11 cellular contexts compared by ENCODE assay signal in the genomic region with DNA sequence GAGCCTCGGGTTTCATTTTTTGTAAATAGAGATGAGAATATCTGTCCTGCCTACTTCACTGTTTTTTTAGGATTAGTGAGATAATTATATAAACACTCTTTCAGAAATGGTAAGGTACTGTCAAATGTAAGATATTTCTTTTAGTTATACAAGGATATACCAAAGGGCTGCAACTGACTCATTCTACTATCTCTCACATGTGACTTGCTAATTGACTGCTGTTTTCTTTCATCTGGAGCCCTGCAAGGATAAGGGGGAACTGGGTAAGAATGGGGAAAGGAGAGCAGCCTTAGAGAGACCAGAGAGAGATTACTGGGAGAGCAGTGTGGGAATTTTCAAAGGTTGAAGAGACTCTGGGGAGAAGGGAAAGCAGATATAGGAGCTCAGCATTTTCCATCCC. TPM values are rescaled to one million over a fixed set of nuclear protein-coding genes. Genes with fewer than 3 reads are reported as not detected.
DNase-seq lines count a peak whose midpoint lies in the region; TF ChIP-seq lines count a peak whose summit lies in the region.
"Had no signal": no experiment of that assay in that cellular context is flagged by ENCODE, and none has a peak within 500 bp of the region (broad histone marks: within the 10 kb centered on the region; RNA-seq: fewer than 3 reads in every experiment).

No MANE protein-coding gene starts in this region.

- no peak for TF ChIP-seq POLR2A in testis (IDR thresholded peaks at IDR 0.05)

- H3K4me1 ChIP-seq in left ventricle myocardium inferior (peaks cover 76% of the 10 kb centered on the region), testis (peaks cover 17% of the 10 kb centered on the region)

- H3K36me3 ChIP-seq in left ventricle myocardium inferior (peaks cover 18% of the 10 kb centered on the region), testis (ENCODE audit: low read depth, missing control alignments) (no peaks in the 10 kb centered on the region)

- TF ChIP-seq CTCF in left ventricle myocardium inferior (IDR thresholded peaks at IDR 0.05; ENCODE audit: borderline replicate concordance) (no peak), testis (IDR thresholded peaks at IDR 0.05) (no peak)

- H3K9me3 ChIP-seq in left ventricle myocardium inferior (replicated peaks): no peaks in the 10 kb centered on the region
- H3K9me3 ChIP-seq in testis: no peaks in the 10 kb centered on the region
- H3K9me3 ChIP-seq: psoas muscle, tibial nerve had no signal

- H3K4me3 ChIP-seq in left ventricle myocardium inferior (no peak overlapping the region), testis (no peak overlapping the region)
- H3K4me3 ChIP-seq: psoas muscle, tibial nerve had no signal

- no peaks in the 10 kb centered on the region for H3K27me3 ChIP-seq in left ventricle myocardium inferior (ENCODE audit: low read depth)
- no peaks in the 10 kb centered on the region for H3K27me3 ChIP-seq in testis
- H3K27me3 ChIP-seq: tibial nerve had no signal

- H3K27ac ChIP-seq in left ventricle myocardium inferior (replicated peaks): peak overlapping the region; percentile 28
- no peak overlapping the region for H3K27ac ChIP-seq in testis
- H3K27ac ChIP-seq: KMS-11, psoas muscle, tibial nerve had no signal

- intact Hi-C loops in left ventricle myocardium inferior (cut with micrococcal nuclease): no loop called here
- intact Hi-C loops in cardiac septum (cut with DNase I): no loop called here
- intact Hi-C loops in testis (cut with DNase I; ENCODE audit: low total_unique reads): no loop called here

- DNase-seq in left ventricle myocardium inferior (no peak), cardiac septum (ENCODE audit: low spot score) (no peak), amniotic epithelial cell (ENCODE audit: low read depth) (peak; percentile 94), iris pigment epithelial cell (ENCODE audit: low read depth) (peak; percentile 55), superior temporal gyrus (ENCODE audit: extremely low spot score) (peak; percentile 5), testis (no peak), LoVo (ENCODE audit: low spot score) (no peak), midbrain (lab: John Stamatoyannopoulos, UW) (no peak)
- DNase-seq: psoas muscle had no signal

- 45 to 47% methylated on average over 1 of the region's 1 CpG for WGBS in testis, 2 donors

RNA-seq across cellular contexts. Expression of gene WDR20, which starts 15.5 kb away (rescaled TPM):
- total RNA-seq in left ventricle myocardium inferior (20.9 TPM), cardiac septum (21.9 TPM), testis (10 to 100 TPM; 46.5 to 56.4 TPM)
- polyA plus RNA-seq in testis (ENCODE audit: insufficient read depth, low read depth, low replicate concordance): 69.2 TPM

Comparison
In these comparisons a context has a peak if more than half of its experiments do, and no peak if none do; other contexts are left out.
1. DNase-seq: peak in amniotic epithelial cell (single experiment), iris pigment epithelial cell (single experiment) and superior temporal gyrus (single experiment); none in left ventricle myocardium inferior (single experiment), cardiac septum (single experiment), testis (single experiment), LoVo (single experiment) and midbrain (single experiment).